In genomic region chr7:10727636-10728035, GRCh38 we compare ENCODE assay signal across 21 cellular contexts.
"Had no signal": no experiment of that assay in that cellular context is flagged by ENCODE, and none has a peak within 500 bp of the region (broad histone marks: within the 10 kb centered on the region; RNA-seq: fewer than 3 reads in every experiment).

No MANE protein-coding gene starts in this region.

- H3K27ac Mint-ChIP-seq: dendritic cell treated with granulocyte-macrophage colony-stimulating factor and Interleukin-4, amounts not matched to agents 40 ng/mL and 50 ng/mL, for 4 days; effector memory CD8-positive, alpha-beta T cell; endodermal cell had no signal

- ATAC-seq: effector memory CD8-positive, alpha-beta T cell; esophagus mucosa; foreskin keratinocyte; gastrocnemius medialis; gastroesophageal sphincter; heart left ventricle; heart right ventricle had no signal

- H3K4me3 Mint-ChIP-seq: dendritic cell treated with granulocyte-macrophage colony-stimulating factor and Interleukin-4, amounts not matched to agents 40 ng/mL and 50 ng/mL, for 4 days; effector memory CD8-positive, alpha-beta T cell; endodermal cell had no signal

- H3K27me3 Mint-ChIP-seq: dendritic cell treated with granulocyte-macrophage colony-stimulating factor and Interleukin-4, amounts not matched to agents 40 ng/mL and 50 ng/mL, for 4 days; effector memory CD8-positive, alpha-beta T cell had no signal

- DNase-seq: colonic mucosa; cortex of kidney; dermis blood vessel endothelial cell; effector CD4-positive, alpha-beta T cell; effector CD8-positive, alpha-beta T cell; effector memory CD4-positive, alpha-beta T cell; effector memory CD8-positive, alpha-beta T cell; endodermal cell; erythroblast; esophagus squamous epithelium; foreskin fibroblast; foreskin keratinocyte; foreskin melanocyte; gastrocnemius medialis; glutamatergic neuron; head of caudate nucleus; heart left ventricle; heart right ventricle had no signal

- H3K9me3 Mint-ChIP-seq: dendritic cell treated with granulocyte-macrophage colony-stimulating factor and Interleukin-4, amounts not matched to agents 40 ng/mL and 50 ng/mL, for 4 days; endodermal cell had no signal
